Comparison of ENCODE assay signal across 1 cellular context in the genomic region with DNA sequence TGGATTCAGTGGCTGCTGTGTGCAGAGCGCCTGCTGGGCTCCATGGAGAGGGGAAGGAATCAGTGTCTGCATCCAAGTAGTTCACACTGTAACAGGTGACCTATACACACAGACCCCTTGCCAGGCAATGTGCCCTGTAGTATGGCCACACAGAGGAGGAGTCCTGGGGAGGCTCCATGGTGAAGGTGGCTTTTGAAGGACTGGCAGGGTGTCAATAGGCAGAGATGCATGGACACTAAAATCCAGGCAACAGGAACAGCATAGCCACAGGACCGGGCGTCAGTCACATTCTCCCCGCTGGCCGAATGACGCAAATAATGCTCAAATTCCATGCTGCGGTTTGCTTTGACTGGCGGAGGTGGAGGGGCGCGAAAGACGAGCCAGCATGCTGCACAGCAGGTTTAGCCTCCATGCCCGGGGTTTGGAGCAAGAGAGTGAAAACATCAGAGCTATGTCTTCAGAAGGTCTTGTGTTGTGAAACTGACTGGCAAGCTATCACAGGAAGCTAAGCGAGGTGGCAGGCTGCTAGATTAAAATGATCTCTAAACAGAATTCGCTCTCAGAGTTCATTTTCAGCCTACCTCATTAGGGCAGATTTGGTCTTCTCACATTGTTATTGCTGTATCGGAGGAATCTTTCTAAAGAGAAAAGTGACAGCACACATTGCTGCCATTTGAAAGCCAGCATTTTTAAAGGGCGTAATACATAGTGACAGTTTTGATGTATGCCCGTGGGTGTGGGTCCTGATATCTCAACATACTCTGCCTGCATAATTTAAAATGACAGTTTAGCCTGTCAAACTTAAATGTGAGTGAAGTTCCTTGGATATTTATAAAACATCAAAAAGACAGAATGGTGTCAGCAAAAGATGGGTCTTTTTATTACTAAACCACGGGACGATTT.
TF ChIP-seq lines count a peak whose summit lies in the region.

No MANE protein-coding gene starts in this region.

TF ChIP-seq in HepG2, 621 proteins besides CTCF, POLR2A, EP300 and RAD21 (continued from another document and continues in another):
- TF ChIP-seq ZNF367 (CRISPR knock-in tag; IDR thresholded peaks at IDR 0.05; ENCODE audit: borderline replicate concordance) (no peak), HNRNPUL1 (IDR thresholded peaks at IDR 0.05; ENCODE audit: low read depth, low read length) (no peak), CCAR2 (optimal IDR thresholded peaks at IDR 0.05; ENCODE audit: low read depth, low read length) (no peak), ZNF10 (CRISPR knock-in tag; IDR thresholded peaks at IDR 0.05; ENCODE audit: borderline replicate concordance, low read depth) (no peak), ZNF672 (CRISPR knock-in tag; IDR thresholded peaks at IDR 0.05) (no peak), ZNF350 (CRISPR knock-in tag; IDR thresholded peaks at IDR 0.05; ENCODE audit: borderline replicate concordance, low read depth) (peak; percentile 35; the same call in 1 of the 2 replicates), DMAP1 (CRISPR knock-in tag; IDR thresholded peaks at IDR 0.05) (peak; percentile 63; the same call in 1 of the 2 replicates), HDAC6 (IDR thresholded peaks at IDR 0.05; ENCODE audit: low read depth, low read length) (no peak), FOXA3 (CRISPR knock-in tag; IDR thresholded peaks at IDR 0.05) (0 out of 2 replicates have a peak, but pooled peaks have one; percentile 39), ONECUT2 (CRISPR knock-in tag; IDR thresholded peaks at IDR 0.05) (no peak), CEBPB (IDR thresholded peaks at IDR 0.05; ENCODE audit: borderline replicate concordance, low read depth, low read length) (no peak), ZNF556 (CRISPR knock-in tag; IDR thresholded peaks at IDR 0.05; ENCODE audit: borderline replicate concordance) (no peak), ZNF678 (CRISPR knock-in tag; IDR thresholded peaks at IDR 0.05) (no peak), ZNF563 (CRISPR knock-in tag; IDR thresholded peaks at IDR 0.05) (no peak), KDM4B (CRISPR knock-in tag; IDR thresholded peaks at IDR 0.05) (no peak), KLF11 (CRISPR knock-in tag; IDR thresholded peaks at IDR 0.05) (no peak), U2AF1 (optimal IDR thresholded peaks at IDR 0.05; ENCODE audit: low read depth, low read length) (no peak), ZNF782 (CRISPR knock-in tag; IDR thresholded peaks at IDR 0.05; ENCODE audit: borderline replicate concordance) (no peak), GABPB1 (CRISPR knock-in tag; IDR thresholded peaks at IDR 0.05) (peak; percentile 52), ZNF232 (CRISPR knock-in tag; IDR thresholded peaks at IDR 0.05; ENCODE audit: borderline replicate concordance) (no peak), ATF1 (CRISPR knock-in tag; IDR thresholded peaks at IDR 0.05) (peak; percentile 50; the same call in 1 of the 2 replicates), ZBTB3 (CRISPR knock-in tag; IDR thresholded peaks at IDR 0.05; ENCODE audit: borderline replicate concordance, low read depth) (no peak), DR1 (CRISPR knock-in tag; IDR thresholded peaks at IDR 0.05) (no peak), NFYB (CRISPR knock-in tag; IDR thresholded peaks at IDR 0.05) (peak; percentile 37; the same call in 1 of the 2 replicates)
- TF ChIP-seq, protein P1, sequence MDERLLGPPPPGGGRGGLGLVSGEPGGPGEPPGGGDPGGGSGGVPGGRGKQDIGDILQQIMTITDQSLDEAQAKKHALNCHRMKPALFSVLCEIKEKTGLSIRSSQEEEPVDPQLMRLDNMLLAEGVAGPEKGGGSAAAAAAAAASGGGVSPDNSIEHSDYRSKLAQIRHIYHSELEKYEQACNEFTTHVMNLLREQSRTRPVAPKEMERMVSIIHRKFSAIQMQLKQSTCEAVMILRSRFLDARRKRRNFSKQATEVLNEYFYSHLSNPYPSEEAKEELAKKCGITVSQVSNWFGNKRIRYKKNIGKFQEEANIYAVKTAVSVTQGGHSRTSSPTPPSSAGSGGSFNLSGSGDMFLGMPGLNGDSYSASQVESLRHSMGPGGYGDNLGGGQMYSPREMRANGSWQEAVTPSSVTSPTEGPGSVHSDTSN (CRISPR knock-in tag; IDR thresholded peaks at IDR 0.05) = no peak
- TF ChIP-seq, protein P2, sequence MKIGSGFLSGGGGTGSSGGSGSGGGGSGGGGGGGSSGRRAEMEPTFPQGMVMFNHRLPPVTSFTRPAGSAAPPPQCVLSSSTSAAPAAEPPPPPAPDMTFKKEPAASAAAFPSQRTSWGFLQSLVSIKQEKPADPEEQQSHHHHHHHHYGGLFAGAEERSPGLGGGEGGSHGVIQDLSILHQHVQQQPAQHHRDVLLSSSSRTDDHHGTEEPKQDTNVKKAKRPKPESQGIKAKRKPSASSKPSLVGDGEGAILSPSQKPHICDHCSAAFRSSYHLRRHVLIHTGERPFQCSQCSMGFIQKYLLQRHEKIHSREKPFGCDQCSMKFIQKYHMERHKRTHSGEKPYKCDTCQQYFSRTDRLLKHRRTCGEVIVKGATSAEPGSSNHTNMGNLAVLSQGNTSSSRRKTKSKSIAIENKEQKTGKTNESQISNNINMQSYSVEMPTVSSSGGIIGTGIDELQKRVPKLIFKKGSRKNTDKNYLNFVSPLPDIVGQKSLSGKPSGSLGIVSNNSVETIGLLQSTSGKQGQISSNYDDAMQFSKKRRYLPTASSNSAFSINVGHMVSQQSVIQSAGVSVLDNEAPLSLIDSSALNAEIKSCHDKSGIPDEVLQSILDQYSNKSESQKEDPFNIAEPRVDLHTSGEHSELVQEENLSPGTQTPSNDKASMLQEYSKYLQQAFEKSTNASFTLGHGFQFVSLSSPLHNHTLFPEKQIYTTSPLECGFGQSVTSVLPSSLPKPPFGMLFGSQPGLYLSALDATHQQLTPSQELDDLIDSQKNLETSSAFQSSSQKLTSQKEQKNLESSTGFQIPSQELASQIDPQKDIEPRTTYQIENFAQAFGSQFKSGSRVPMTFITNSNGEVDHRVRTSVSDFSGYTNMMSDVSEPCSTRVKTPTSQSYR (CRISPR knock-in tag; IDR thresholded peaks at IDR 0.05; ENCODE audit: borderline replicate concordance) = no peak
- TF ChIP-seq, protein P3, sequence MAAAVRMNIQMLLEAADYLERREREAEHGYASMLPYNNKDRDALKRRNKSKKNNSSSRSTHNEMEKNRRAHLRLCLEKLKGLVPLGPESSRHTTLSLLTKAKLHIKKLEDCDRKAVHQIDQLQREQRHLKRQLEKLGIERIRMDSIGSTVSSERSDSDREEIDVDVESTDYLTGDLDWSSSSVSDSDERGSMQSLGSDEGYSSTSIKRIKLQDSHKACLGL (CRISPR knock-in tag; IDR thresholded peaks at IDR 0.05) = no peak; the same call in 1 of the 2 replicates
- TF ChIP-seq, protein P4, sequence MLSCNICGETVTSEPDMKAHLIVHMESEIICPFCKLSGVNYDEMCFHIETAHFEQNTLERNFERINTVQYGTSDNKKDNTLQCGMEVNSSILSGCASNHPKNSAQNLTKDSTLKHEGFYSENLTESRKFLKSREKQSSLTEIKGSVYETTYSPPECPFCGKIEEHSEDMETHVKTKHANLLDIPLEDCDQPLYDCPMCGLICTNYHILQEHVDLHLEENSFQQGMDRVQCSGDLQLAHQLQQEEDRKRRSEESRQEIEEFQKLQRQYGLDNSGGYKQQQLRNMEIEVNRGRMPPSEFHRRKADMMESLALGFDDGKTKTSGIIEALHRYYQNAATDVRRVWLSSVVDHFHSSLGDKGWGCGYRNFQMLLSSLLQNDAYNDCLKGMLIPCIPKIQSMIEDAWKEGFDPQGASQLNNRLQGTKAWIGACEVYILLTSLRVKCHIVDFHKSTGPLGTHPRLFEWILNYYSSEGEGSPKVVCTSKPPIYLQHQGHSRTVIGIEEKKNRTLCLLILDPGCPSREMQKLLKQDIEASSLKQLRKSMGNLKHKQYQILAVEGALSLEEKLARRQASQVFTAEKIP (CRISPR knock-in tag; IDR thresholded peaks at IDR 0.05; ENCODE audit: borderline replicate concordance) = no peak
- TF ChIP-seq, protein P5, sequence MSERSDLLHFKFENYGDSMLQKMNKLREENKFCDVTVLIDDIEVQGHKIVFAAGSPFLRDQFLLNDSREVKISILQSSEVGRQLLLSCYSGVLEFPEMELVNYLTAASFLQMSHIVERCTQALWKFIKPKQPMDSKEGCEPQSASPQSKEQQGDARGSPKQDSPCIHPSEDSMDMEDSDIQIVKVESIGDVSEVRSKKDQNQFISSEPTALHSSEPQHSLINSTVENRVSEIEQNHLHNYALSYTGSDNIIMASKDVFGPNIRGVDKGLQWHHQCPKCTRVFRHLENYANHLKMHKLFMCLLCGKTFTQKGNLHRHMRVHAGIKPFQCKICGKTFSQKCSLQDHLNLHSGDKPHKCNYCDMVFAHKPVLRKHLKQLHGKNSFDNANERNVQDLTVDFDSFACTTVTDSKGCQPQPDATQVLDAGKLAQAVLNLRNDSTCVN (CRISPR knock-in tag; IDR thresholded peaks at IDR 0.05; ENCODE audit: borderline replicate concordance) = no peak
- TF ChIP-seq, protein P6, sequence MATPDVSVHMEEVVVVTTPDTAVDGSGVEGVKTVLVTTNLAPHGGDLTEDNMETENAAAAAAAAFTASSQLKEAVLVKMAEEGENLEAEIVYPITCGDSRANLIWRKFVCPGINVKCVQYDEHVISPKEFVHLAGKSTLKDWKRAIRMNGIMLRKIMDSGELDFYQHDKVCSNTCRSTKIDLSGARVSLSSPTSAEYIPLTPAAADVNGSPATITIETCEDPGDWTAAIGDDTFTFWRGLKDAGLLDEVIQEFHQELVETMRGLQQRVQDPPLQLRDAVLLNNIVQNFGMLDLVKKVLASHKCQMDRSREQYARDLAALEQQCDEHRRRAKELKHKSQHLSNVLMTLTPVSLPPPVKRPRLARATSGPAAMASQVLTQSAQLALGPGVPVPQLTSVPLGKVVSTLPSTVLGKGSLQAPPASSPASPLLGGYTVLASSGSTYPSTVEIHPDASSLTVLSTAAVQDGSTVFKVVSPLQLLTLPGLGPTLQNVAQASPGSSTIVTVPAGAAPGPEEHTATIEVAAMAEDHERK (CRISPR knock-in tag; IDR thresholded peaks at IDR 0.05; ENCODE audit: low read depth) = no peak
- TF ChIP-seq, protein P7, sequence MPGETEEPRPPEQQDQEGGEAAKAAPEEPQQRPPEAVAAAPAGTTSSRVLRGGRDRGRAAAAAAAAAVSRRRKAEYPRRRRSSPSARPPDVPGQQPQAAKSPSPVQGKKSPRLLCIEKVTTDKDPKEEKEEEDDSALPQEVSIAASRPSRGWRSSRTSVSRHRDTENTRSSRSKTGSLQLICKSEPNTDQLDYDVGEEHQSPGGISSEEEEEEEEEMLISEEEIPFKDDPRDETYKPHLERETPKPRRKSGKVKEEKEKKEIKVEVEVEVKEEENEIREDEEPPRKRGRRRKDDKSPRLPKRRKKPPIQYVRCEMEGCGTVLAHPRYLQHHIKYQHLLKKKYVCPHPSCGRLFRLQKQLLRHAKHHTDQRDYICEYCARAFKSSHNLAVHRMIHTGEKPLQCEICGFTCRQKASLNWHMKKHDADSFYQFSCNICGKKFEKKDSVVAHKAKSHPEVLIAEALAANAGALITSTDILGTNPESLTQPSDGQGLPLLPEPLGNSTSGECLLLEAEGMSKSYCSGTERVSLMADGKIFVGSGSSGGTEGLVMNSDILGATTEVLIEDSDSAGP (CRISPR knock-in tag; IDR thresholded peaks at IDR 0.05; ENCODE audit: borderline replicate concordance) = peak; percentile 70; the same call in 1 of the 2 replicates
- TF ChIP-seq, protein P8, sequence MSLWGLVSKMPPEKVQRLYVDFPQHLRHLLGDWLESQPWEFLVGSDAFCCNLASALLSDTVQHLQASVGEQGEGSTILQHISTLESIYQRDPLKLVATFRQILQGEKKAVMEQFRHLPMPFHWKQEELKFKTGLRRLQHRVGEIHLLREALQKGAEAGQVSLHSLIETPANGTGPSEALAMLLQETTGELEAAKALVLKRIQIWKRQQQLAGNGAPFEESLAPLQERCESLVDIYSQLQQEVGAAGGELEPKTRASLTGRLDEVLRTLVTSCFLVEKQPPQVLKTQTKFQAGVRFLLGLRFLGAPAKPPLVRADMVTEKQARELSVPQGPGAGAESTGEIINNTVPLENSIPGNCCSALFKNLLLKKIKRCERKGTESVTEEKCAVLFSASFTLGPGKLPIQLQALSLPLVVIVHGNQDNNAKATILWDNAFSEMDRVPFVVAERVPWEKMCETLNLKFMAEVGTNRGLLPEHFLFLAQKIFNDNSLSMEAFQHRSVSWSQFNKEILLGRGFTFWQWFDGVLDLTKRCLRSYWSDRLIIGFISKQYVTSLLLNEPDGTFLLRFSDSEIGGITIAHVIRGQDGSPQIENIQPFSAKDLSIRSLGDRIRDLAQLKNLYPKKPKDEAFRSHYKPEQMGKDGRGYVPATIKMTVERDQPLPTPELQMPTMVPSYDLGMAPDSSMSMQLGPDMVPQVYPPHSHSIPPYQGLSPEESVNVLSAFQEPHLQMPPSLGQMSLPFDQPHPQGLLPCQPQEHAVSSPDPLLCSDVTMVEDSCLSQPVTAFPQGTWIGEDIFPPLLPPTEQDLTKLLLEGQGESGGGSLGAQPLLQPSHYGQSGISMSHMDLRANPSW (CRISPR knock-in tag; IDR thresholded peaks at IDR 0.05; ENCODE audit: borderline replicate concordance) = no peak
- TF ChIP-seq, protein P9, sequence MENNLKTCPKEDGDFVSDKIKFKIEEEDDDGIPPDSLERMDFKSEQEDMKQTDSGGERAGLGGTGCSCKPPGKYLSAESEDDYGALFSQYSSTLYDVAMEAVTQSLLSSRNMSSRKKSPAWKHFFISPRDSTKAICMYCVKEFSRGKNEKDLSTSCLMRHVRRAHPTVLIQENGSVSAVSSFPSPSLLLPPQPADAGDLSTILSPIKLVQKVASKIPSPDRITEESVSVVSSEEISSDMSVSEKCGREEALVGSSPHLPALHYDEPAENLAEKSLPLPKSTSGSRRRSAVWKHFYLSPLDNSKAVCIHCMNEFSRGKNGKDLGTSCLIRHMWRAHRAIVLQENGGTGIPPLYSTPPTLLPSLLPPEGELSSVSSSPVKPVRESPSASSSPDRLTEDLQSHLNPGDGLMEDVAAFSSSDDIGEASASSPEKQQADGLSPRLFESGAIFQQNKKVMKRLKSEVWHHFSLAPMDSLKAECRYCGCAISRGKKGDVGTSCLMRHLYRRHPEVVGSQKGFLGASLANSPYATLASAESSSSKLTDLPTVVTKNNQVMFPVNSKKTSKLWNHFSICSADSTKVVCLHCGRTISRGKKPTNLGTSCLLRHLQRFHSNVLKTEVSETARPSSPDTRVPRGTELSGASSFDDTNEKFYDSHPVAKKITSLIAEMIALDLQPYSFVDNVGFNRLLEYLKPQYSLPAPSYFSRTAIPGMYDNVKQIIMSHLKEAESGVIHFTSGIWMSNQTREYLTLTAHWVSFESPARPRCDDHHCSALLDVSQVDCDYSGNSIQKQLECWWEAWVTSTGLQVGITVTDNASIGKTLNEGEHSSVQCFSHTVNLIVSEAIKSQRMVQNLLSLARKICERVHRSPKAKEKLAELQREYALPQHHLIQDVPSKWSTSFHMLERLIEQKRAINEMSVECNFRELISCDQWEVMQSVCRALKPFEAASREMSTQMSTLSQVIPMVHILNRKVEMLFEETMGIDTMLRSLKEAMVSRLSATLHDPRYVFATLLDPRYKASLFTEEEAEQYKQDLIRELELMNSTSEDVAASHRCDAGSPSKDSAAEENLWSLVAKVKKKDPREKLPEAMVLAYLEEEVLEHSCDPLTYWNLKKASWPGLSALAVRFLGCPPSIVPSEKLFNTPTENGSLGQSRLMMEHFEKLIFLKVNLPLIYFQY (CRISPR knock-in tag; IDR thresholded peaks at IDR 0.05; ENCODE audit: borderline replicate concordance) = no peak
- TF ChIP-seq, protein P10, sequence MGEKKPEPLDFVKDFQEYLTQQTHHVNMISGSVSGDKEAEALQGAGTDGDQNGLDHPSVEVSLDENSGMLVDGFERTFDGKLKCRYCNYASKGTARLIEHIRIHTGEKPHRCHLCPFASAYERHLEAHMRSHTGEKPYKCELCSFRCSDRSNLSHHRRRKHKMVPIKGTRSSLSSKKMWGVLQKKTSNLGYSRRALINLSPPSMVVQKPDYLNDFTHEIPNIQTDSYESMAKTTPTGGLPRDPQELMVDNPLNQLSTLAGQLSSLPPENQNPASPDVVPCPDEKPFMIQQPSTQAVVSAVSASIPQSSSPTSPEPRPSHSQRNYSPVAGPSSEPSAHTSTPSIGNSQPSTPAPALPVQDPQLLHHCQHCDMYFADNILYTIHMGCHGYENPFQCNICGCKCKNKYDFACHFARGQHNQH (CRISPR knock-in tag; IDR thresholded peaks at IDR 0.05) = 0 out of 2 replicates have a peak, but pooled peaks have one; percentile 51
